Comparison of ENCODE assay signal across 1 cellular context in the genomic region with DNA sequence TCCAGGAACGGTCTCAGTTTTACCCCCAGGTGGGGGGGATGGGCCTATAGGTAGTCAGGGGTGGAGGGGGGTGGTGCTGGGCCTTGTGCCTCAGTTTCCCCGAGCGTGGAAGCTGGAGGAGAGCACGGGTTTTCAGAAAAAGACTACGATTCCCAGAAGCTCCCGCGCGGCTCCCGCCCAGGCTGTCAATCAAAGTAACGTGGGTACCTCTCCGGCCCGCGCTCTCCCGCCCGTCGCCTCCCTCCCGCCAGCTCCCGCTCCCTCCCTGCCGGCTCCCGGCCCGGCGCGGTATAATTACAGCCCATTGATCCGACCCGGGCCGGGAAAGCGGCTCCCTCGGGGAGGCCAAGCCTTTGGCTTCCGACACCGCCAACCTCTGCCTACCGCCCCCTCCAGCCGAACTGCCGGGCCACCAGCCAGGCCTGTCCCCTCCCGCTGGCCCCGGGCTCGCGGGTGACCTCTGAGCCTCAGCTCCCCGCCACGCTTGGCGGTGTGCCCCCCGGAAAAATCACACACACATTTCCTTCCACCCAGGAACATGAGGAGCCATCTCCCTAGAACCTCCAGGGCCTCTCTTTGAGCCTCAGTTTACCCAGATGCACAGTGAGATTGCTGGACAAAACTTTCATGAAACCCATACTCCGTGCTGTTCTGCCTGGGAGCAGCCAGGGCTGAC.
TF ChIP-seq lines count a peak whose summit lies in the region.

No MANE protein-coding gene starts in this region.

TF ChIP-seq in HepG2, 621 proteins besides CTCF, POLR2A, EP300 and RAD21 (continued from another document and continues in another):
- TF ChIP-seq, protein P1, sequence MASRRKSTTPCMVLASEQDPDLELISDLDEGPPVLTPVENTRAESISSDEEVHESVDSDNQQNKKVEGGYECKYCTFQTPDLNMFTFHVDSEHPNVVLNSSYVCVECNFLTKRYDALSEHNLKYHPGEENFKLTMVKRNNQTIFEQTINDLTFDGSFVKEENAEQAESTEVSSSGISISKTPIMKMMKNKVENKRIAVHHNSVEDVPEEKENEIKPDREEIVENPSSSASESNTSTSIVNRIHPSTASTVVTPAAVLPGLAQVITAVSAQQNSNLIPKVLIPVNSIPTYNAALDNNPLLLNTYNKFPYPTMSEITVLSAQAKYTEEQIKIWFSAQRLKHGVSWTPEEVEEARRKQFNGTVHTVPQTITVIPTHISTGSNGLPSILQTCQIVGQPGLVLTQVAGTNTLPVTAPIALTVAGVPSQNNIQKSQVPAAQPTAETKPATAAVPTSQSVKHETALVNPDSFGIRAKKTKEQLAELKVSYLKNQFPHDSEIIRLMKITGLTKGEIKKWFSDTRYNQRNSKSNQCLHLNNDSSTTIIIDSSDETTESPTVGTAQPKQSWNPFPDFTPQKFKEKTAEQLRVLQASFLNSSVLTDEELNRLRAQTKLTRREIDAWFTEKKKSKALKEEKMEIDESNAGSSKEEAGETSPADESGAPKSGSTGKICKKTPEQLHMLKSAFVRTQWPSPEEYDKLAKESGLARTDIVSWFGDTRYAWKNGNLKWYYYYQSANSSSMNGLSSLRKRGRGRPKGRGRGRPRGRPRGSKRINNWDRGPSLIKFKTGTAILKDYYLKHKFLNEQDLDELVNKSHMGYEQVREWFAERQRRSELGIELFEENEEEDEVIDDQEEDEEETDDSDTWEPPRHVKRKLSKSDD (CRISPR knock-in tag; IDR thresholded peaks at IDR 0.05; ENCODE audit: low read depth), result no peak
- no peak; the same call in 1 of the 2 replicates for TF ChIP-seq ERF (CRISPR knock-in tag; IDR thresholded peaks at IDR 0.05)
- TF ChIP-seq, protein P2, sequence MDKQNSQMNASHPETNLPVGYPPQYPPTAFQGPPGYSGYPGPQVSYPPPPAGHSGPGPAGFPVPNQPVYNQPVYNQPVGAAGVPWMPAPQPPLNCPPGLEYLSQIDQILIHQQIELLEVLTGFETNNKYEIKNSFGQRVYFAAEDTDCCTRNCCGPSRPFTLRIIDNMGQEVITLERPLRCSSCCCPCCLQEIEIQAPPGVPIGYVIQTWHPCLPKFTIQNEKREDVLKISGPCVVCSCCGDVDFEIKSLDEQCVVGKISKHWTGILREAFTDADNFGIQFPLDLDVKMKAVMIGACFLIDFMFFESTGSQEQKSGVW (CRISPR knock-in tag; IDR thresholded peaks at IDR 0.05; ENCODE audit: borderline replicate concordance), result no peak
- TF ChIP-seq SIN3A (IDR thresholded peaks at IDR 0.05; ENCODE audit: borderline replicate concordance, low read depth, low read length), result no peak
- peak; percentile 58 for TF ChIP-seq HDAC2 (CRISPR knock-in tag; IDR thresholded peaks at IDR 0.05)
- 0 out of 2 replicates have a peak, but pooled peaks have one; percentile 34 for TF ChIP-seq ZNF160 (CRISPR knock-in tag; IDR thresholded peaks at IDR 0.05)
- peak; percentile 56; the same call in 1 of the 2 replicates for TF ChIP-seq KLF6 (CRISPR knock-in tag; IDR thresholded peaks at IDR 0.05)
- TF ChIP-seq BORCS8-MEF2B (CRISPR knock-in tag; IDR thresholded peaks at IDR 0.05), result peak; percentile 35; the same call in 1 of the 2 replicates
- TF ChIP-seq ZNF746 (CRISPR knock-in tag; IDR thresholded peaks at IDR 0.05), result peak; percentile 96
- peak; percentile 90 for TF ChIP-seq ZNF143 (CRISPR knock-in tag; IDR thresholded peaks at IDR 0.05)
- TF ChIP-seq MIER2 (CRISPR knock-in tag; IDR thresholded peaks at IDR 0.05), result no peak
- TF ChIP-seq CBX2 (IDR thresholded peaks at IDR 0.05; ENCODE audit: low read depth, low read length), result no peak
- no peak for TF ChIP-seq CBX2 (CRISPR knock-in tag; IDR thresholded peaks at IDR 0.05; ENCODE audit: low read depth)
- TF ChIP-seq, protein P3, sequence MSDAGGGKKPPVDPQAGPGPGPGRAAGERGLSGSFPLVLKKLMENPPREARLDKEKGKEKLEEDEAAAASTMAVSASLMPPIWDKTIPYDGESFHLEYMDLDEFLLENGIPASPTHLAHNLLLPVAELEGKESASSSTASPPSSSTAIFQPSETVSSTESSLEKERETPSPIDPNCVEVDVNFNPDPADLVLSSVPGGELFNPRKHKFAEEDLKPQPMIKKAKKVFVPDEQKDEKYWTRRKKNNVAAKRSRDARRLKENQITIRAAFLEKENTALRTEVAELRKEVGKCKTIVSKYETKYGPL (CRISPR knock-in tag; IDR thresholded peaks at IDR 0.05), result no peak
- TF ChIP-seq RCOR2 (CRISPR knock-in tag; IDR thresholded peaks at IDR 0.05), result peak; percentile 46; the same call in 1 of the 2 replicates
- no peak for TF ChIP-seq KDM1A (CRISPR knock-in tag; IDR thresholded peaks at IDR 0.05)
- no peak for TF ChIP-seq STAT5B (CRISPR knock-in tag; IDR thresholded peaks at IDR 0.05)
- peak; percentile 31; the same call in 1 of the 2 replicates for TF ChIP-seq PHF21A (CRISPR knock-in tag; IDR thresholded peaks at IDR 0.05)
- no peak for TF ChIP-seq NR1H2 (CRISPR knock-in tag; IDR thresholded peaks at IDR 0.05; ENCODE audit: borderline replicate concordance, low read depth)
- peak; percentile 100 for TF ChIP-seq MEIS2 (CRISPR knock-in tag; IDR thresholded peaks at IDR 0.05)
- TF ChIP-seq MXD4 (CRISPR knock-in tag; IDR thresholded peaks at IDR 0.05), result 0 out of 2 replicates have a peak, but pooled peaks have one; percentile 44
- peak; percentile 55 for TF ChIP-seq YY1 (IDR thresholded peaks at IDR 0.05; ENCODE audit: insufficient read depth, insufficient replicate concordance, low read depth, low read length)
- TF ChIP-seq, protein P4, sequence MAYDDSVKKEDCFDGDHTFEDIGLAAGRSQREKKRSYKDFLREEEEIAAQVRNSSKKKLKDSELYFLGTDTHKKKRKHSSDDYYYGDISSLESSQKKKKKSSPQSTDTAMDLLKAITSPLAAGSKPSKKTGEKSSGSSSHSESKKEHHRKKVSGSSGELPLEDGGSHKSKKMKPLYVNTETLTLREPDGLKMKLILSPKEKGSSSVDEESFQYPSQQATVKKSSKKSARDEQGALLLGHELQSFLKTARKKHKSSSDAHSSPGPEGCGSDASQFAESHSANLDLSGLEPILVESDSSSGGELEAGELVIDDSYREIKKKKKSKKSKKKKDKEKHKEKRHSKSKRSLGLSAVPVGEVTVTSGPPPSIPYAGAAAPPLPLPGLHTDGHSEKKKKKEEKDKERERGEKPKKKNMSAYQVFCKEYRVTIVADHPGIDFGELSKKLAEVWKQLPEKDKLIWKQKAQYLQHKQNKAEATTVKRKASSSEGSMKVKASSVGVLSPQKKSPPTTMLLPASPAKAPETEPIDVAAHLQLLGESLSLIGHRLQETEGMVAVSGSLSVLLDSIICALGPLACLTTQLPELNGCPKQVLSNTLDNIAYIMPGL (CRISPR knock-in tag; IDR thresholded peaks at IDR 0.05; ENCODE audit: borderline replicate concordance in 1 of 2, low read depth in 1 of 2), result peak; percentile 82 to 86
- TF ChIP-seq, protein P5, sequence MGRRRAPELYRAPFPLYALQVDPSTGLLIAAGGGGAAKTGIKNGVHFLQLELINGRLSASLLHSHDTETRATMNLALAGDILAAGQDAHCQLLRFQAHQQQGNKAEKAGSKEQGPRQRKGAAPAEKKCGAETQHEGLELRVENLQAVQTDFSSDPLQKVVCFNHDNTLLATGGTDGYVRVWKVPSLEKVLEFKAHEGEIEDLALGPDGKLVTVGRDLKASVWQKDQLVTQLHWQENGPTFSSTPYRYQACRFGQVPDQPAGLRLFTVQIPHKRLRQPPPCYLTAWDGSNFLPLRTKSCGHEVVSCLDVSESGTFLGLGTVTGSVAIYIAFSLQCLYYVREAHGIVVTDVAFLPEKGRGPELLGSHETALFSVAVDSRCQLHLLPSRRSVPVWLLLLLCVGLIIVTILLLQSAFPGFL (CRISPR knock-in tag; IDR thresholded peaks at IDR 0.05), result no peak
- no peak for TF ChIP-seq ZNF296 (CRISPR knock-in tag; conservative IDR thresholded peaks at IDR 0.05)
- no peak for TF ChIP-seq ZNF10 (CRISPR knock-in tag; IDR thresholded peaks at IDR 0.05; ENCODE audit: borderline replicate concordance, low read depth)
- TF ChIP-seq ZNF256 (CRISPR knock-in tag; conservative IDR thresholded peaks at IDR 0.05), result no peak
- peak; percentile 80; the same call in 1 of the 2 replicates for TF ChIP-seq MAF1 (CRISPR knock-in tag; IDR thresholded peaks at IDR 0.05; ENCODE audit: borderline replicate concordance)
- no peak for TF ChIP-seq ZNF790 (CRISPR knock-in tag; IDR thresholded peaks at IDR 0.05; ENCODE audit: borderline replicate concordance)
- TF ChIP-seq, protein P6, sequence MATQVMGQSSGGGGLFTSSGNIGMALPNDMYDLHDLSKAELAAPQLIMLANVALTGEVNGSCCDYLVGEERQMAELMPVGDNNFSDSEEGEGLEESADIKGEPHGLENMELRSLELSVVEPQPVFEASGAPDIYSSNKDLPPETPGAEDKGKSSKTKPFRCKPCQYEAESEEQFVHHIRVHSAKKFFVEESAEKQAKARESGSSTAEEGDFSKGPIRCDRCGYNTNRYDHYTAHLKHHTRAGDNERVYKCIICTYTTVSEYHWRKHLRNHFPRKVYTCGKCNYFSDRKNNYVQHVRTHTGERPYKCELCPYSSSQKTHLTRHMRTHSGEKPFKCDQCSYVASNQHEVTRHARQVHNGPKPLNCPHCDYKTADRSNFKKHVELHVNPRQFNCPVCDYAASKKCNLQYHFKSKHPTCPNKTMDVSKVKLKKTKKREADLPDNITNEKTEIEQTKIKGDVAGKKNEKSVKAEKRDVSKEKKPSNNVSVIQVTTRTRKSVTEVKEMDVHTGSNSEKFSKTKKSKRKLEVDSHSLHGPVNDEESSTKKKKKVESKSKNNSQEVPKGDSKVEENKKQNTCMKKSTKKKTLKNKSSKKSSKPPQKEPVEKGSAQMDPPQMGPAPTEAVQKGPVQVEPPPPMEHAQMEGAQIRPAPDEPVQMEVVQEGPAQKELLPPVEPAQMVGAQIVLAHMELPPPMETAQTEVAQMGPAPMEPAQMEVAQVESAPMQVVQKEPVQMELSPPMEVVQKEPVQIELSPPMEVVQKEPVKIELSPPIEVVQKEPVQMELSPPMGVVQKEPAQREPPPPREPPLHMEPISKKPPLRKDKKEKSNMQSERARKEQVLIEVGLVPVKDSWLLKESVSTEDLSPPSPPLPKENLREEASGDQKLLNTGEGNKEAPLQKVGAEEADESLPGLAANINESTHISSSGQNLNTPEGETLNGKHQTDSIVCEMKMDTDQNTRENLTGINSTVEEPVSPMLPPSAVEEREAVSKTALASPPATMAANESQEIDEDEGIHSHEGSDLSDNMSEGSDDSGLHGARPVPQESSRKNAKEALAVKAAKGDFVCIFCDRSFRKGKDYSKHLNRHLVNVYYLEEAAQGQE (IDR thresholded peaks at IDR 0.05; ENCODE audit: borderline replicate concordance in 1 of 2, low read depth in 1 of 2, low read length in 2 of 2), result 0 out of 4 replicates have a peak, but pooled peaks of 1 of the 2 experiments have one; percentile 13
- TF ChIP-seq ZNF230 (CRISPR knock-in tag; IDR thresholded peaks at IDR 0.05), result no peak
- no peak for TF ChIP-seq ATRX (CRISPR knock-in tag; IDR thresholded peaks at IDR 0.05; ENCODE audit: borderline replicate concordance)
- TF ChIP-seq ZNF75D (CRISPR knock-in tag; IDR thresholded peaks at IDR 0.05; ENCODE audit: borderline replicate concordance), result no peak
- TF ChIP-seq TBX3 (IDR thresholded peaks at IDR 0.05; ENCODE audit: borderline replicate concordance), result no peak
- TF ChIP-seq, protein P7, sequence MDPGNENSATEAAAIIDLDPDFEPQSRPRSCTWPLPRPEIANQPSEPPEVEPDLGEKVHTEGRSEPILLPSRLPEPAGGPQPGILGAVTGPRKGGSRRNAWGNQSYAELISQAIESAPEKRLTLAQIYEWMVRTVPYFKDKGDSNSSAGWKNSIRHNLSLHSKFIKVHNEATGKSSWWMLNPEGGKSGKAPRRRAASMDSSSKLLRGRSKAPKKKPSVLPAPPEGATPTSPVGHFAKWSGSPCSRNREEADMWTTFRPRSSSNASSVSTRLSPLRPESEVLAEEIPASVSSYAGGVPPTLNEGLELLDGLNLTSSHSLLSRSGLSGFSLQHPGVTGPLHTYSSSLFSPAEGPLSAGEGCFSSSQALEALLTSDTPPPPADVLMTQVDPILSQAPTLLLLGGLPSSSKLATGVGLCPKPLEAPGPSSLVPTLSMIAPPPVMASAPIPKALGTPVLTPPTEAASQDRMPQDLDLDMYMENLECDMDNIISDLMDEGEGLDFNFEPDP (CRISPR knock-in tag; conservative IDR thresholded peaks at IDR 0.05), result no peak
- TF ChIP-seq ZSCAN29 (CRISPR knock-in tag; conservative IDR thresholded peaks at IDR 0.05), result peak; percentile 89
- 0 out of 2 replicates have a peak, but pooled peaks have one; percentile 3 for TF ChIP-seq ZNF891 (CRISPR knock-in tag; IDR thresholded peaks at IDR 0.05)
- no peak for TF ChIP-seq U2AF1 (optimal IDR thresholded peaks at IDR 0.05; ENCODE audit: low read depth, low read length)
- TF ChIP-seq, protein P8, sequence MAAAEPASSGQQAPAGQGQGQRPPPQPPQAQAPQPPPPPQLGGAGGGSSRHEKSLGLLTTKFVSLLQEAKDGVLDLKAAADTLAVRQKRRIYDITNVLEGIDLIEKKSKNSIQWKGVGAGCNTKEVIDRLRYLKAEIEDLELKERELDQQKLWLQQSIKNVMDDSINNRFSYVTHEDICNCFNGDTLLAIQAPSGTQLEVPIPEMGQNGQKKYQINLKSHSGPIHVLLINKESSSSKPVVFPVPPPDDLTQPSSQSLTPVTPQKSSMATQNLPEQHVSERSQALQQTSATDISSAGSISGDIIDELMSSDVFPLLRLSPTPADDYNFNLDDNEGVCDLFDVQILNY (CRISPR knock-in tag; conservative IDR thresholded peaks at IDR 0.05), result peak; percentile 67; the same call in 1 of the 2 replicates
- no peak for TF ChIP-seq RORA (CRISPR knock-in tag; IDR thresholded peaks at IDR 0.05)
- TF ChIP-seq ZEB1 (IDR thresholded peaks at IDR 0.05; ENCODE audit: insufficient replicate concordance, low read depth), result no peak
- TF ChIP-seq YEATS2 (CRISPR knock-in tag; IDR thresholded peaks at IDR 0.05; ENCODE audit: borderline replicate concordance), result peak; percentile 66; the same call in 1 of the 2 replicates
- TF ChIP-seq FIP1L1 (IDR thresholded peaks at IDR 0.05; ENCODE audit: borderline replicate concordance, insufficient read depth, low read depth, low read length), result no peak
- TF ChIP-seq MXI1 (IDR thresholded peaks at IDR 0.05; ENCODE audit: borderline replicate concordance, low read depth, low read length), result no peak; the same call in 2 of the 3 replicates
- TF ChIP-seq SNAPC2 (CRISPR knock-in tag; IDR thresholded peaks at IDR 0.05), result 0 out of 2 replicates have a peak, but pooled peaks have one; percentile 23
- TF ChIP-seq ZNF550 (CRISPR knock-in tag; IDR thresholded peaks at IDR 0.05; ENCODE audit: borderline replicate concordance), result no peak
- no peak for TF ChIP-seq FOXC1 (CRISPR knock-in tag; IDR thresholded peaks at IDR 0.05; ENCODE audit: borderline replicate concordance)
- TF ChIP-seq HDAC6 (IDR thresholded peaks at IDR 0.05; ENCODE audit: low read depth, low read length), result no peak
- TF ChIP-seq, protein P9, sequence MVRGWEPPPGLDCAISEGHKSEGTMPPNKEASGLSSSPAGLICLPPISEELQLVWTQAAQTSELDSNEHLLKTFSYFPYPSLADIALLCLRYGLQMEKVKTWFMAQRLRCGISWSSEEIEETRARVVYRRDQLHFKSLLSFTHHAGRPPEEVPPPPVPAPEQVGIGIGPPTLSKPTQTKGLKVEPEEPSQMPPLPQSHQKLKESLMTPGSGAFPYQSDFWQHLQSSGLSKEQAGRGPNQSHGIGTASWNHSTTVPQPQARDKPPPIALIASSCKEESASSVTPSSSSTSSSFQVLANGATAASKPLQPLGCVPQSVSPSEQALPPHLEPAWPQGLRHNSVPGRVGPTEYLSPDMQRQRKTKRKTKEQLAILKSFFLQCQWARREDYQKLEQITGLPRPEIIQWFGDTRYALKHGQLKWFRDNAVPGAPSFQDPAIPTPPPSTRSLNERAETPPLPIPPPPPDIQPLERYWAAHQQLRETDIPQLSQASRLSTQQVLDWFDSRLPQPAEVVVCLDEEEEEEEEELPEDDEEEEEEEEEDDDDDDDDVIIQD (CRISPR knock-in tag; IDR thresholded peaks at IDR 0.05; ENCODE audit: low read depth), result no peak
